ENCODE assay signal across 8 cellular contexts in the genomic region with DNA sequence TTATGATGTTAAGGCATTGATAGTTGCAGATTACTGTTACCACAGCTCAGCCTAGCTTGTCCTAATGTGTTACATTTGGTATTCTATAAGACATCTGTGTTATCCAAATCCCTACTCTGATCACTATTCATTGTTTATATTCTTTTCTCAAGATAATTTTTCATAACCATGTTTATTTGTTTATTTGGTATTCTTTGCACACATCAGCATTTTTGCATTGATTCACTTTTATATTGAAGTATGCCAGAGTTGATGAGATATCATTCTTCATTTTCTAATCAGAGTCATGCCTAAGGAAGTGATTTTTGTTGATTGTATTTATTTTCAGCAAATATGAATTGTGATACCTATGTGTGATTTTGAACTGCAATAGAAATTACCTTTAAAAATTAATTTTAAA.
"Had no signal": no experiment of that assay in that cellular context is flagged by ENCODE, and none has a peak within 500 bp of the region (broad histone marks: within the 10 kb centered on the region; RNA-seq: fewer than 3 reads in every experiment).

No MANE protein-coding gene starts in this region.

- ATAC-seq: GM23338 had no signal

- H3K9ac ChIP-seq: KMS-11 had no signal

- H3K27ac ChIP-seq: KMS-11 had no signal

- FAIRE-seq: H1, H54, HTR-8/SVneo had no signal

- DNase-seq: H9, HCEC 1CT, KBM-7 had no signal

- H3K4me2 ChIP-seq: GM23338, KMS-11 had no signal

- H3K4me3 ChIP-seq: GM23338 had no signal
